7 cellular contexts compared by ENCODE assay signal in the genomic region with DNA sequence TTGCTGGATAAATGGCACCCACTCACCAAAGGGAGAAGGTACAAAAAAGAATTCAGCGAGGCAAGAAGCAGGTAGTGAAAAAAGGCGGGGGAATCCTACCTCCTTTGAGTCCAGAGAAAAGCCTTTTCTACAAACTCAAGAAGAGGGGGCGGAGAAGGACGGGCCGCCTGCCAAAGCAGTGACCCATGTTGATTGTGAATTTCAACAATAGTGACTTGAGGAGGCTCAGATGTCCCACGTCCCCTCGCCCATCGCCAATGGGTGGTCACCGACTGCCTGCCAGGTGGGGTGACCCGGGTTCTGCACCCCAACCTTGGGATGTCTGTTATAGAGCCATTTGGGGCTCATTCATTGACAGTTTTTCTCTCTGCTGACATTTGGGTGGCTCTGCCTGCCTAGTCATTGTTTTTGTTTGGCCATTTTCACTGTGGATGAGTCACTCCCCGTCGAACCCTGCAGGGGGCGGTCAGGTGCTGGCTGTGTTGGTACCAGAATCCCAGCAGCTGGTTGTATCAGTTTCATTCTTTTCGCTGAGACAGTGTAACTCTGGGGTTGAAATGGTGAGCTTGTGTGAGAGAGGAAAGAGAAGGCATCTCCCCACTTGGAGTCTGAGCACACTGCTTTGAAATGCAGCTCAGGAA.
DNase-seq lines count a peak whose midpoint lies in the region; ATAC-seq and TF ChIP-seq lines count a peak whose summit lies in the region.

No MANE protein-coding gene starts in this region.

- H3K4me2 ChIP-seq in H9 (ENCODE audit: insufficient read depth, insufficient read length, low read length) (peak overlapping the region; percentile 32), neural progenitor cell (peak overlapping the region; percentile 30)

- H3K56ac ChIP-seq in H9 (ENCODE audit: insufficient read length, low read depth, low read length) = no peak overlapping the region

- H3K4me1 ChIP-seq in H9 (ENCODE audit: insufficient read depth, low read length) = peaks cover 11% of the 10 kb centered on the region; the same call in 1 of the 2 replicates
- H3K4me1 ChIP-seq in ectodermal cell (ENCODE audit: control insufficient read depth, insufficient read depth, low read length) = peaks cover 24% of the 10 kb centered on the region
- peaks cover 28% of the 10 kb centered on the region for H3K4me1 ChIP-seq in neural progenitor cell

- ATAC-seq in GM21825 (IDR thresholded peaks at IDR 0.05; ENCODE audit: unreplicated experiment) = no peak
- ATAC-seq in GM19467 (IDR thresholded peaks at IDR 0.05; ENCODE audit: unreplicated experiment) = no peak

- H3K4ac ChIP-seq in H9 (ENCODE audit: low read depth, low read length) = no peak overlapping the region

- no peaks in the 10 kb centered on the region; a peak in 2 of 7 replicates for H3K36me3 Mint-ChIP-seq in H9 (ENCODE audit: insufficient read depth in 1 of 3, low read depth in 3 of 3)
- no peaks in the 10 kb centered on the region for H3K36me3 Mint-ChIP-seq in neural progenitor cell

- H2BK5ac ChIP-seq in H9 (ENCODE audit: insufficient read length, low read length) = no peak overlapping the region

- H2BK120ac ChIP-seq in H9 (ENCODE audit: low read depth, low read length, poor library complexity, severe bottlenecking) = peak overlapping the region; percentile 8

- peak overlapping the region; percentile 10; the same call in 1 of the 2 replicates for H3K14ac ChIP-seq in H9 (ENCODE audit: insufficient read depth, low read length)

- no peak overlapping the region for H2AFZ ChIP-seq in H9 (ENCODE audit: low read length)
- no peak overlapping the region for H2AFZ ChIP-seq in neural progenitor cell (replicated peaks)

- H3K23ac ChIP-seq in H9 (ENCODE audit: insufficient read length, low read depth, low read length) = no peak overlapping the region

- DNase-seq in GM03348 (ENCODE audit: low spot score) (peak; percentile 43), H9 (peak; percentile 82), NCI-H748 treated with DMSO at 0.1 percent for 48 hours (lab: John Stamatoyannopoulos, UW) (peak; percentile 3), neural progenitor cell (ENCODE audit: low spot score) (peak; percentile 58)

- H4K8ac ChIP-seq in H9 (replicated peaks; ENCODE audit: insufficient read length, low read depth, low read length) = no peak overlapping the region

- H2BK15ac ChIP-seq in H9 (ENCODE audit: low read depth, low read length) = no peak overlapping the region

- peaks cover 14% of the 10 kb centered on the region for H3F3A ChIP-seq in neural progenitor cell (ENCODE audit: low read depth)

- H3K4me3 Mint-ChIP-seq in H9 (no peak overlapping the region), neural progenitor cell (peak overlapping the region; percentile 35)

- no peak overlapping the region for H3T11ph ChIP-seq in H9 (ENCODE audit: low read length)

- H3K27ac ChIP-seq in H9 (ENCODE audit: insufficient read length, low read depth, low read length) (no peak overlapping the region), ectodermal cell (ENCODE audit: insufficient read depth, low read depth, low read length, poor library complexity, severe bottlenecking) (peak overlapping the region; percentile 53), neural progenitor cell (no peak overlapping the region)

- H3K36me3 ChIP-seq in ectodermal cell (ENCODE audit: control insufficient read depth, insufficient read depth, low read length) = no peaks in the 10 kb centered on the region
- H3K36me3 ChIP-seq in neural progenitor cell = no peaks in the 10 kb centered on the region

- no CpG with 5 or more reads among the region's 14 CpGs for WGBS in H9 (ENCODE audit: extremely low coverage, insufficient read length, low lambda C conversion rate)
- 44 to 51% methylated on average over 14 of the region's 14 CpGs for WGBS in ectodermal cell, 2 experiments

- H3K9me3 Mint-ChIP-seq in H9 (no peaks in the 10 kb centered on the region; a peak in 1 of 5 replicates), neural progenitor cell (no peaks in the 10 kb centered on the region)

- H3K9ac ChIP-seq in H9 (ENCODE audit: extremely low read depth, insufficient read length, low read length) (no peak overlapping the region), neural progenitor cell (no peak overlapping the region)

- H3K79me2 ChIP-seq in H9 (ENCODE audit: insufficient read depth, low read length) (no peaks in the 10 kb centered on the region), neural progenitor cell (ENCODE audit: low read depth) (no peaks in the 10 kb centered on the region)

- H3K27ac Mint-ChIP-seq in H9 (peak overlapping the region; percentile 66 to 96 (median 68)), neural progenitor cell (peak overlapping the region; percentile 94)

- peaks cover 45 to 48% of the 10 kb centered on the region in 2 experiments for H3K4me1 Mint-ChIP-seq in H9
- H3K4me1 Mint-ChIP-seq in neural progenitor cell = peaks cover 48% of the 10 kb centered on the region

- no peaks in the 10 kb centered on the region for H3K79me1 ChIP-seq in H9 (ENCODE audit: insufficient read depth, low read depth, low read length, poor library complexity, severe bottlenecking)

- no peak overlapping the region for H2BK12ac ChIP-seq in H9 (ENCODE audit: insufficient read length, low read depth, low read length)

- peak overlapping the region; percentile 95 for H2BK20ac ChIP-seq in H9 (ENCODE audit: low read depth, low read length, poor library complexity, severe bottlenecking)

- H3K9me3 ChIP-seq in H9 (ENCODE audit: control insufficient read depth, low read depth, low read length) (no peaks in the 10 kb centered on the region), ectodermal cell (ENCODE audit: control insufficient read depth, low read length) (no peaks in the 10 kb centered on the region), neural progenitor cell (ENCODE audit: low read depth) (no peaks in the 10 kb centered on the region)

- H3K27me3 Mint-ChIP-seq in H9 (ENCODE audit: low read depth) = peaks cover 2% of the 10 kb centered on the region
- H3K27me3 Mint-ChIP-seq in neural progenitor cell (ENCODE audit: insufficient read depth, low read depth) = peaks cover 6% of the 10 kb centered on the region

- H2AK5ac ChIP-seq in H9 (ENCODE audit: insufficient read length, low read length) = no peak overlapping the region

- H4K5ac ChIP-seq in H9 (ENCODE audit: insufficient read length, low read depth, low read length) = no peak overlapping the region

- no peak overlapping the region for H4K91ac ChIP-seq in H9 (ENCODE audit: insufficient read length, low read depth, low read length)

- no peaks in the 10 kb centered on the region for H3K27me3 ChIP-seq in H9 (ENCODE audit: insufficient read depth, low read length)
- H3K27me3 ChIP-seq in ectodermal cell (ENCODE audit: control insufficient read depth, insufficient read depth, low read length, poor library complexity, severe bottlenecking) = no peaks in the 10 kb centered on the region
- H3K27me3 ChIP-seq in neural progenitor cell = no peaks in the 10 kb centered on the region

- TF ChIP-seq CTCF in H9 (conservative IDR thresholded peaks at IDR 0.05) (peak; percentile 78), neural progenitor cell (IDR thresholded peaks at IDR 0.05) (peak; percentile 63)

- H3K23me2 ChIP-seq in H9 (ENCODE audit: insufficient read length, low read depth, low read length, poor library complexity, severe bottlenecking) = no peaks in the 10 kb centered on the region

- no peak overlapping the region for H3K4me3 ChIP-seq in ectodermal cell (ENCODE audit: insufficient read depth, low read depth, low read length)
- H3K4me3 ChIP-seq in neural progenitor cell = no peak overlapping the region

- H4K20me1 ChIP-seq in H9 (ENCODE audit: control insufficient read depth, insufficient read depth, insufficient read length) (no peaks in the 10 kb centered on the region), neural progenitor cell (ENCODE audit: low read depth) (no peaks in the 10 kb centered on the region)

- H3K18ac ChIP-seq in H9 (ENCODE audit: insufficient read length, low read depth, low read length) = peak overlapping the region; percentile 45

Comparison
In these comparisons a context has a peak if more than half of its experiments do, and no peak if none do; other contexts are left out.
1. DNase-seq: peak in every context shown above with its lines; median percentile 82 in H9; 58 in neural progenitor cell; 43 in GM03348; 3 in NCI-H748 treated with DMSO at 0.1 percent for 48 hours.